1 cellular context compared by ENCODE assay signal in the genomic region with DNA sequence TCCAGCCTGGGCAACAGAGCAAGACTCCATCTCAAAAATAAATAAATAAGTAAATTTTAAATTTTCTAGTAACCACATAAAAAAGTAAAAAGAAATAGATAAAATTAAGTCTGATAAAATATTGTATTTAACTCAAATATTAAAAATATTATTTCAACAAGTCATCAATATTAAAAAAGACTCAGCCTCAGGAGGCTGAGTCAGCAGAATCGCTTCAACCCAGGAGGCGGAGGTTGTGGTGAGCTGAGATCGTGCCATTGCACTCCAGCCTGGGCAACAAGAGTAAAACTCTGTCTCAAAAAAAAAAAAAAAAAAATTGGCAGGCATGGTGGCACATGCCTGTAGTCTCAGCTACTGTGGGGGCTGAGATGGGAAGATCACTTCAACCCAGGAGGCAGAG. TPM values are rescaled to one million over a fixed set of nuclear protein-coding genes. Genes with fewer than 3 reads are reported as not detected.
"Had no signal": no experiment of that assay in that cellular context is flagged by ENCODE, and none has a peak within 500 bp of the region (broad histone marks: within the 10 kb centered on the region; RNA-seq: fewer than 3 reads in every experiment).

No MANE protein-coding gene starts in this region.

RNA-seq across cellular contexts. Expression of a gene that starts 15.2 kb away (rescaled TPM):
- total RNA-seq: activated T-helper 17 cell treated with anti-CD3 and anti-CD28 coated beads, Interleukin-2, amount 50 U/mL, for 72 hours had no signal
